Comparison of ENCODE assay signal across 29 cellular contexts in genomic region chr4:5703831-5704230, GRCh38.
"Had no signal": no experiment of that assay in that cellular context is flagged by ENCODE, and none has a peak within 500 bp of the region (broad histone marks: within the 10 kb centered on the region; RNA-seq: fewer than 3 reads in every experiment).

No MANE protein-coding gene starts in this region.

- H3K36me3 Mint-ChIP-seq: activated CD8-positive, alpha-beta memory T cell treated with anti-CD3 and anti-CD28 coated beads, Interleukin-2, amount 10 ng/mL, durations not matched to agents 7 days and 5 days had no signal

- ATAC-seq: activated CD4-positive, alpha-beta T cell treated with anti-CD3 and anti-CD28 coated beads for 36 hours; activated CD8-positive, alpha-beta memory T cell treated with anti-CD3 and anti-CD28 coated beads, Interleukin-2, amount 10 ng/mL, durations not matched to agents 7 days and 5 days; activated CD8-positive, alpha-beta T cell treated with anti-CD3 and anti-CD28 coated beads, Interleukin-2, amount 10 ng/mL, durations not matched to agents 7 days and 5 days; foreskin keratinocyte; gastroesophageal sphincter had no signal

- H3K4me3 ChIP-seq: coronary artery, dorsolateral prefrontal cortex, esophagus muscularis mucosa, gastroesophageal sphincter had no signal

- H3K27ac Mint-ChIP-seq: activated CD4-positive, alpha-beta memory T cell treated with anti-CD3 and anti-CD28 coated beads for 36 hours; activated CD4-positive, alpha-beta T cell treated with anti-CD3 and anti-CD28 coated beads for 36 hours; activated CD4-positive, alpha-beta T cell treated with anti-CD3 and anti-CD28 coated beads, Interleukin-2, amount 10 ng/mL, durations not matched to agents 24 days and 14 days; activated CD8-positive, alpha-beta memory T cell treated with anti-CD3 and anti-CD28 coated beads, Interleukin-2, amount 10 ng/mL, durations not matched to agents 7 days and 5 days; activated CD8-positive, alpha-beta T cell treated with anti-CD3 and anti-CD28 coated beads, Interleukin-2, amount 10 ng/mL, durations not matched to agents 7 days and 5 days; activated naive CD8-positive, alpha-beta T cell; activated T-helper 1 cell treated with anti-CD3 and anti-CD28 coated beads, Interleukin-12 subunit alpha, Interleukin-12 subunit beta, Interleukin-2, Interleukin-4 antibody, amounts not matched to agents 30 ng/mL and 10 ng/mL and 1 ng/mL, durations not matched to agents 14 hours and 24 hours and 36 hours; activated T-helper 2 cell treated with anti-CD3 and anti-CD28 coated beads, Interferon-gamma antibody, Interleukin-2, Interleukin-4, amounts not matched to agents 10 μg/mL and 5 μg/mL and 100 μg/mL, durations not matched to agents 14 hours and 24 hours and 36 hours; dendritic cell treated with granulocyte-macrophage colony-stimulating factor and Interleukin-4, amounts not matched to agents 40 ng/mL and 50 ng/mL, for 4 days; endodermal cell had no signal

- H3K9me3 Mint-ChIP-seq: activated T-helper 1 cell treated with anti-CD3 and anti-CD28 coated beads, Interleukin-12 subunit alpha, Interleukin-12 subunit beta, Interleukin-2, Interleukin-4 antibody, amounts not matched to agents 30 ng/mL and 10 ng/mL and 1 ng/mL, durations not matched to agents 14 hours and 24 hours and 36 hours; central memory CD8-positive, alpha-beta T cell; dendritic cell treated with granulocyte-macrophage colony-stimulating factor and Interleukin-4, amounts not matched to agents 40 ng/mL and 50 ng/mL, for 4 days had no signal

- H3K4me3 Mint-ChIP-seq: activated CD4-positive, alpha-beta memory T cell treated with anti-CD3 and anti-CD28 coated beads for 36 hours; activated CD4-positive, alpha-beta T cell treated with anti-CD3 and anti-CD28 coated beads for 36 hours; activated CD4-positive, alpha-beta T cell treated with anti-CD3 and anti-CD28 coated beads, Interleukin-2, amount 10 ng/mL, durations not matched to agents 24 days and 14 days; activated CD8-positive, alpha-beta memory T cell treated with anti-CD3 and anti-CD28 coated beads, Interleukin-2, amount 10 ng/mL, durations not matched to agents 7 days and 5 days; activated CD8-positive, alpha-beta T cell treated with anti-CD3 and anti-CD28 coated beads, Interleukin-2, amount 10 ng/mL, durations not matched to agents 7 days and 5 days; activated naive CD8-positive, alpha-beta T cell; activated T-helper 1 cell treated with anti-CD3 and anti-CD28 coated beads, Interleukin-12 subunit alpha, Interleukin-12 subunit beta, Interleukin-2, Interleukin-4 antibody, amounts not matched to agents 30 ng/mL and 10 ng/mL and 1 ng/mL, durations not matched to agents 14 hours and 24 hours and 36 hours; central memory CD8-positive, alpha-beta T cell; dendritic cell treated with granulocyte-macrophage colony-stimulating factor and Interleukin-4, amounts not matched to agents 40 ng/mL and 50 ng/mL, for 4 days; endodermal cell had no signal

- H3K4me1 ChIP-seq: foreskin keratinocyte had no signal

- H3K27ac ChIP-seq: brain microvascular endothelial cell, coronary artery, dorsolateral prefrontal cortex, foreskin keratinocyte had no signal

- H3K9me3 ChIP-seq: esophagus muscularis mucosa, gastroesophageal sphincter had no signal

- H3K27me3 ChIP-seq: brain microvascular endothelial cell, esophagus muscularis mucosa, foreskin keratinocyte, gastroesophageal sphincter had no signal

- DNase-seq: activated CD4-positive, alpha-beta memory T cell treated with anti-CD3 and anti-CD28 coated beads for 36 hours; activated CD4-positive, alpha-beta T cell treated with anti-CD3 and anti-CD28 coated beads for 36 hours; activated CD4-positive, alpha-beta T cell treated with anti-CD3 and anti-CD28 coated beads, Interleukin-2, amount 10 ng/mL, durations not matched to agents 24 days and 14 days; activated CD4-positive, CD25-positive, alpha-beta regulatory T cell; activated CD4-positive, CD25-positive, alpha-beta regulatory T cell treated with anti-CD3 and anti-CD28 coated beads, Interleukin-2, amount 50 U/mL, for 72 hours; activated CD8-positive, alpha-beta memory T cell treated with anti-CD3 and anti-CD28 coated beads, Interleukin-2, amount 10 ng/mL, durations not matched to agents 7 days and 5 days; activated CD8-positive, alpha-beta memory T cell treated with anti-CD3 and anti-CD28 coated beads, Interleukin-2, amount 50 U/mL, for 4 hours; activated CD8-positive, alpha-beta T cell treated with anti-CD3 and anti-CD28 coated beads, Interleukin-2, amount 10 ng/mL, durations not matched to agents 7 days and 5 days; activated gamma-delta T cell treated with Interleukin-2 at 50 U/mL for 16 hours; activated naive CD4-positive, alpha-beta T cell treated with anti-CD3 and anti-CD28 coated beads, Interleukin-2, amount 50 U/mL, for 16 hours; activated naive CD4-positive, alpha-beta T cell treated with Interleukin-2 at 50 U/mL for 16 hours; activated T-cell treated with anti-CD3 and anti-CD28 coated beads, Interleukin-2, amount 50 U/mL, for 1 hour; activated T-cell treated with anti-CD3 and anti-CD28 coated beads, Interleukin-2, amount 50 U/mL, for 48 hours; amniotic stem cell; anterior cingulate cortex; brain microvascular endothelial cell; dorsolateral prefrontal cortex; effector memory CD4-positive, alpha-beta T cell; endodermal cell; foreskin keratinocyte; T-helper 2 cell had no signal
